Comparison of ENCODE assay signal across 8 cellular contexts in genomic region chr6:25366785-25367657, GRCh38.
A peak's percentile ranks its signal among the peaks of the same experiment; 100 is the strongest.
DNase-seq lines count a peak whose midpoint lies in the region; ATAC-seq and TF ChIP-seq lines count a peak whose summit lies in the region.

No MANE protein-coding gene starts in this region.

- TF ChIP-seq EP300 in stomach (IDR thresholded peaks at IDR 0.05) = no peak

- no peaks in the 10 kb centered on the region for H3K36me3 Mint-ChIP-seq in GM23338 (ENCODE audit: low read depth)
- no peaks in the 10 kb centered on the region for H3K36me3 Mint-ChIP-seq in T-helper 2 cell treated with Interferon-gamma antibody and Interleukin-4, amounts not matched to agents 5 μg/mL and 100 μg/mL, for 36 hours (ENCODE audit: low read depth)

- H3K4me1 ChIP-seq in DND-41 (ENCODE audit: insufficient read depth, low read length) (peaks cover 30% of the 10 kb centered on the region), GM23338 (ENCODE audit: insufficient read depth) (peaks cover 61% of the 10 kb centered on the region), stomach (peaks cover 21 to 39% (median 29%) of the 10 kb centered on the region in 4 donors)

- H3K27ac ChIP-seq in DND-41 (ENCODE audit: low read length) (peak overlapping the region; percentile 30), GM23338 (ENCODE audit: low read depth) (no peak overlapping the region), stomach (peak overlapping the region in 1 of 5 donors; percentile 48)

- TF ChIP-seq CTCF in DND-41 (IDR thresholded peaks at IDR 0.05; ENCODE audit: borderline replicate concordance, extremely low read depth, low read length, poor library complexity, severe bottlenecking) (no peak), GM23338 (conservative IDR thresholded peaks at IDR 0.05; ENCODE audit: low read depth in 2 of 2) (no peak), fibroblast of the aortic adventitia (IDR thresholded peaks at IDR 0.05; ENCODE audit: insufficient read depth, low read length) (no peak), stomach (IDR thresholded peaks at IDR 0.05) (no peak)

- WGBS in stomach, 5 donors = 44 to 55% (median 51%) methylated on average over 1 of the region's 1 CpG

- H3K4me3 Mint-ChIP-seq in GM23338 = no peak overlapping the region; the same call in 2 of the 3 replicates
- H3K4me3 Mint-ChIP-seq in T-helper 2 cell treated with Interferon-gamma antibody and Interleukin-4, amounts not matched to agents 5 μg/mL and 100 μg/mL, for 36 hours = peak overlapping the region; percentile 72

- H2AFZ ChIP-seq in DND-41 (ENCODE audit: low read depth, low read length) (peak overlapping the region; percentile 59), GM23338 (no peak overlapping the region)

- DNase-seq in DND-41 = peak; percentile 66
- DNase-seq in GM23338 (ENCODE audit: low spot score) = no peak
- peak; percentile 11 for DNase-seq in T-helper 2 cell treated with Interferon-gamma antibody and Interleukin-4, amounts not matched to agents 5 μg/mL and 100 μg/mL, for 36 hours (ENCODE audit: low spot score)
- peak; percentile 16 for DNase-seq in fibroblast of the aortic adventitia (ENCODE audit: low read depth)
- no peak for DNase-seq in AML-193 (lab: John Stamatoyannopoulos, UW)
- no peak for DNase-seq in dermis blood vessel endothelial cell
- no peak for DNase-seq in stomach

- H3K9ac ChIP-seq in DND-41 (ENCODE audit: low read depth, low read length) = peak overlapping the region; percentile 14; the same call in 1 of the 2 replicates

- H3K27me3 Mint-ChIP-seq in GM23338 (ENCODE audit: insufficient read depth, low read depth, poor library complexity) = no peaks in the 10 kb centered on the region
- H3K27me3 Mint-ChIP-seq in T-helper 2 cell treated with Interferon-gamma antibody and Interleukin-4, amounts not matched to agents 5 μg/mL and 100 μg/mL, for 36 hours (ENCODE audit: low read depth) = no peaks in the 10 kb centered on the region

- H3K4me2 ChIP-seq in DND-41 (ENCODE audit: insufficient read depth, low read length) = peak overlapping the region; percentile 64
- H3K4me2 ChIP-seq in GM23338 = no peak overlapping the region

- no peaks in the 10 kb centered on the region for H4K20me1 ChIP-seq in DND-41 (ENCODE audit: insufficient read depth, low read length)
- H4K20me1 ChIP-seq in GM23338 (replicated peaks; ENCODE audit: insufficient read depth) = peaks cover 5% of the 10 kb centered on the region; the same call in 1 of the 2 replicates

- no peaks in the 10 kb centered on the region for H3K9me3 Mint-ChIP-seq in GM23338
- peaks cover 7% of the 10 kb centered on the region for H3K9me3 Mint-ChIP-seq in T-helper 2 cell treated with Interferon-gamma antibody and Interleukin-4, amounts not matched to agents 5 μg/mL and 100 μg/mL, for 36 hours

- peak overlapping the region; percentile 50; the same call in 1 of the 2 replicates for H3K27ac Mint-ChIP-seq in GM23338
- peak overlapping the region; percentile 87 for H3K27ac Mint-ChIP-seq in T-helper 2 cell treated with Interferon-gamma antibody and Interleukin-4, amounts not matched to agents 5 μg/mL and 100 μg/mL, for 36 hours

- intact Hi-C loops in stomach (cut with DNase I; ENCODE audit: low total_unique reads) = no loop called here

- H3K4me1 Mint-ChIP-seq in GM23338 = peaks cover 63% of the 10 kb centered on the region
- peaks cover 46% of the 10 kb centered on the region for H3K4me1 Mint-ChIP-seq in T-helper 2 cell treated with Interferon-gamma antibody and Interleukin-4, amounts not matched to agents 5 μg/mL and 100 μg/mL, for 36 hours (ENCODE audit: low read depth)

- H3K9me2 ChIP-seq in GM23338 (ENCODE audit: insufficient read depth) = no peaks in the 10 kb centered on the region

- H3K79me2 ChIP-seq in DND-41 (ENCODE audit: insufficient read depth, low read length) (no peaks in the 10 kb centered on the region), GM23338 (replicated peaks; ENCODE audit: insufficient read depth) (peaks cover 99% of the 10 kb centered on the region)

- H3K27me3 ChIP-seq in DND-41 (ENCODE audit: insufficient read depth, low read length, poor library complexity) (no peaks in the 10 kb centered on the region), GM23338 (ENCODE audit: insufficient read depth) (no peaks in the 10 kb centered on the region), stomach (no peaks in the 10 kb centered on the region)

- H3K4me3 ChIP-seq in DND-41 (ENCODE audit: low read depth in 1 of 2, low read length in 2 of 2) = peak overlapping the region in 1 of 2 experiments; percentile 46; a peak in 2 of 4 replicates
- H3K4me3 ChIP-seq in GM23338 = no peak overlapping the region
- H3K4me3 ChIP-seq in fibroblast of the aortic adventitia (ENCODE audit: low read depth, low read length) = no peak overlapping the region
- no peak overlapping the region for H3K4me3 ChIP-seq in stomach

- no peaks in the 10 kb centered on the region for H3K36me3 ChIP-seq in DND-41 (ENCODE audit: insufficient read depth, low read length)
- H3K36me3 ChIP-seq in GM23338 (ENCODE audit: insufficient read depth) = no peaks in the 10 kb centered on the region
- H3K36me3 ChIP-seq in stomach = no peaks in the 10 kb centered on the region

- peak; percentile 90 for ATAC-seq in DND-41 (ENCODE audit: insufficient read depth, low read depth)
- ATAC-seq in GM23338 = no peak; the same call in 2 of the 3 replicates
- no peak for ATAC-seq in GM19467 (IDR thresholded peaks at IDR 0.05; ENCODE audit: unreplicated experiment)

- H3F3A ChIP-seq in GM23338 (replicated peaks; ENCODE audit: low read depth) = no peaks in the 10 kb centered on the region

- no peaks in the 10 kb centered on the region for H3K9me3 ChIP-seq in DND-41 (ENCODE audit: insufficient read depth, low read length, severe bottlenecking)
- no peaks in the 10 kb centered on the region for H3K9me3 ChIP-seq in stomach

- no peak for TF ChIP-seq POLR2A in stomach (IDR thresholded peaks at IDR 0.05)

TF ChIP-seq in GM23338, 12 proteins besides CTCF, POLR2A, EP300 and RAD21 (continues in another document):
- TF ChIP-seq ETS1 (IDR thresholded peaks at IDR 0.05) (no peak), POLR2AphosphoS5 (IDR thresholded peaks at IDR 0.05; ENCODE audit: low read depth) (no peak), NANOG (IDR thresholded peaks at IDR 0.05; ENCODE audit: borderline replicate concordance) (no peak)

Comparison
In these comparisons a context has a peak if more than half of its experiments do, and no peak if none do; other contexts are left out.
1. DNase-seq: peak in DND-41 (single experiment), T-helper 2 cell treated with Interferon-gamma antibody and Interleukin-4, amounts not matched to agents 5 μg/mL and 100 μg/mL, for 36 hours (single experiment) and fibroblast of the aortic adventitia (single experiment); none in GM23338 (single experiment), AML-193 (0 of 2), dermis blood vessel endothelial cell (single experiment) and stomach (single experiment).